In genomic region chr19:41934849-41935374, GRCh38 we compare ENCODE assay signal across 8 cellular contexts. TPM values are rescaled to one million over a fixed set of nuclear protein-coding genes. Genes with fewer than 3 reads are reported as not detected.
DNase-seq lines count a peak whose midpoint lies in the region; ATAC-seq and TF ChIP-seq lines count a peak whose summit lies in the region.

No MANE protein-coding gene starts in this region.

- peak overlapping the region; percentile 90 for H3K27ac Mint-ChIP-seq in memory B cell

- peaks cover 51% of the 10 kb centered on the region for H3K4me1 Mint-ChIP-seq in memory B cell

- ATAC-seq in memory B cell (ENCODE audit: low read depth) = peak; percentile 87

- peaks cover 6% of the 10 kb centered on the region for H3K27me3 Mint-ChIP-seq in memory B cell

- DNase-seq in AG20443 (ENCODE audit: low spot score) = peak; percentile 83
- peak; percentile 94 for DNase-seq in GM20000 (ENCODE audit: low spot score)
- DNase-seq in NCI-H526 treated with DMSO at 0.1 percent for 48 hours (lab: John Stamatoyannopoulos, UW) = peak; percentile 53
- peak; percentile 75 to 76 for DNase-seq in activated CD4-positive, alpha-beta T cell treated with anti-CD3 and anti-CD28 coated beads, Interleukin-2, amount 50 U/mL, for 4 hours
- DNase-seq in dermis microvascular lymphatic vessel endothelial cell (ENCODE audit: low read depth in 2 of 2) = peak; percentile 21 to 58
- peak; percentile 82 to 88 for DNase-seq in memory B cell (ENCODE audit: low spot score in 2 of 2)
- DNase-seq in stimulated activated CD8-positive, alpha-beta memory T cell treated with anti-CD3 and anti-CD28 coated beads, Interleukin-4, amount 100 ng/mL, for 48 hours = peak; percentile 90
- no peak for DNase-seq in mesenteric fat pad (ENCODE audit: low spot score)

- H3K36me3 Mint-ChIP-seq in memory B cell = no peaks in the 10 kb centered on the region

- TF ChIP-seq CTCF in GM20000 (IDR thresholded peaks at IDR 0.05; ENCODE audit: extremely low read depth, missing control alignments) = peak; percentile 82

- H3K9me3 Mint-ChIP-seq in memory B cell = no peaks in the 10 kb centered on the region

- peak overlapping the region; percentile 67 for H3K4me3 Mint-ChIP-seq in memory B cell

RNA-seq across cellular contexts. Expression of gene ERFL, which starts 6.7 kb away (rescaled TPM):
- total RNA-seq in dermis microvascular lymphatic vessel endothelial cell (not detected in 2 replicates), mesenteric fat pad (0.19 TPM)

RNA-seq across cellular contexts. Expression of gene RABAC1, which starts 24.2 kb away (rescaled TPM):
- 104 and 137 TPM in 2 replicates for total RNA-seq in dermis microvascular lymphatic vessel endothelial cell
- 145 TPM for total RNA-seq in mesenteric fat pad

RNA-seq across cellular contexts. Expression of gene ARHGEF1, which starts 51.9 kb away (rescaled TPM):
- total RNA-seq in dermis microvascular lymphatic vessel endothelial cell (27.9 and 35.0 TPM in 2 replicates), mesenteric fat pad (123 TPM)

RNA-seq across cellular contexts. Expression of gene CD79A, which starts 57.8 kb away (rescaled TPM):
- 0.13 and 0.25 TPM in 2 replicates for total RNA-seq in dermis microvascular lymphatic vessel endothelial cell
- 0.61 TPM for total RNA-seq in mesenteric fat pad

RNA-seq across cellular contexts. Expression of gene ATP1A3, which starts 59.1 kb away (rescaled TPM):
- total RNA-seq in dermis microvascular lymphatic vessel endothelial cell (under 0.01 TPM in 1 of 2 replicates, not detected in the other), mesenteric fat pad (not detected)
